ENCODE assay signal across 18 cellular contexts in the genomic region with DNA sequence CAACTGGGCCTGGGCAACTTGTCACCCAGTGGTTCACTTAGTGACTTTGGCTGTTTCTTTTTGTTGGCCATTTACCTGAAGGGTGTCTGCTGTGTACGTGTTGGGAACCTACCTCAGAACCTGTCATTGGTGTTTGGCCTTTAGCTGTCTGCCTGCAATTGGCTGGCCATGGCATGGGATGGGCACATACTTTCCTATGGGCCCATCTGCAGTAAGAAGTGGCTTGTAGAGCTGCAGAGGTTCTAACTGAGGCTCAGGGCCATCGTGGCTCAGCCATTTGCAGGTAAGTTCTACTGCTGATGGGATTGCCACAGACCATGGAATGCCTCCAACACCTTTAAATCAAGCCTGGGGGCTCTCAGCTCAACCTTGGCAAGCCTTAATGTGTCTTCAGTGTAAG. TPM values are rescaled to one million over a fixed set of nuclear protein-coding genes. Genes with fewer than 3 reads are reported as not detected.
"Had no signal": no experiment of that assay in that cellular context is flagged by ENCODE, and none has a peak within 500 bp of the region (broad histone marks: within the 10 kb centered on the region; RNA-seq: fewer than 3 reads in every experiment).

No MANE protein-coding gene starts in this region.

- H3K4me3 ChIP-seq: coronary artery, hepatocyte, ovary, stomach had no signal

- H3K4me2 ChIP-seq: hepatocyte had no signal

- H3K79me2 ChIP-seq: hepatocyte had no signal

- H3K27ac ChIP-seq: coronary artery, hepatocyte, ovary, stomach had no signal

- H3K4me3 Mint-ChIP-seq: endodermal cell; mesothelial cell of epicardium; natural killer cell; neural crest cell; stimulated activated naive B cell treated with anti-CD40 and anti-IgM and Interleukin-4, amounts not matched to agents 10 μg/mL and 1 μg/mL and 100 μg/mL, for 72 hours had no signal

- H2AFZ ChIP-seq: hepatocyte had no signal

- H3K9me3 ChIP-seq: ovary, stomach had no signal

- H3K27me3 ChIP-seq: ovary had no signal

- H3K9me3 Mint-ChIP-seq: endodermal cell; mesothelial cell of epicardium; natural killer cell; neural crest cell; stimulated activated naive B cell treated with anti-CD40 and anti-IgM and Interleukin-4, amounts not matched to agents 10 μg/mL and 1 μg/mL and 100 μg/mL, for 72 hours had no signal

- H3K27ac Mint-ChIP-seq: endodermal cell; mesothelial cell of epicardium; natural killer cell; progenitor cell of endocrine pancreas; stimulated activated naive B cell treated with anti-CD40 and anti-IgM and Interleukin-4, amounts not matched to agents 10 μg/mL and 1 μg/mL and 100 μg/mL, for 72 hours had no signal

- H3K36me3 ChIP-seq: ovary, stomach had no signal

- FAIRE-seq: endothelial cell of umbilical vein had no signal

- DNase-seq: natural killer cell had no signal

RNA-seq across cellular contexts. Expression of gene TIFAB, which starts 9.6 kb away (rescaled TPM):
- total RNA-seq: cerebellum, dermis microvascular lymphatic vessel endothelial cell, endodermal cell, endothelial cell of umbilical vein, hepatocyte, kidney epithelial cell, mesothelial cell of epicardium, myocyte, neural crest cell, progenitor cell of endocrine pancreas, stomach had no signal
- polyA plus RNA-seq: endothelial cell of umbilical vein, hepatocyte had no signal

RNA-seq across cellular contexts. Expression of gene DCANP1, which starts 14.6 kb away (rescaled TPM):
- total RNA-seq: cerebellum, dermis microvascular lymphatic vessel endothelial cell, endodermal cell, endothelial cell of umbilical vein, hepatocyte, kidney epithelial cell, lower leg skin, mesothelial cell of epicardium, myocyte, neural crest cell, progenitor cell of endocrine pancreas, skeletal muscle tissue had no signal
- polyA plus RNA-seq: endothelial cell of umbilical vein, hepatocyte, ovary, stomach, urinary bladder had no signal
